ENCODE assay signal across 20 cellular contexts in genomic region chr4:56658410-56659003, GRCh38. TPM values are rescaled to one million over a fixed set of nuclear protein-coding genes. Genes with fewer than 3 reads are reported as not detected.
A peak's percentile ranks its signal among the peaks of the same experiment; 100 is the strongest.
DNase-seq lines count a peak whose midpoint lies in the region; ATAC-seq and TF ChIP-seq lines count a peak whose summit lies in the region.
"Had no signal": no experiment of that assay in that cellular context is flagged by ENCODE, and none has a peak within 500 bp of the region (broad histone marks: within the 10 kb centered on the region; RNA-seq: fewer than 3 reads in every experiment).

No MANE protein-coding gene starts in this region.

- no peaks in the 10 kb centered on the region for H3K36me3 ChIP-seq in BLaER1
- H3K36me3 ChIP-seq: prostate gland had no signal

- H3K4me3 ChIP-seq in BLaER1 (no peak overlapping the region), dorsolateral prefrontal cortex (no peak overlapping the region)
- H3K4me3 ChIP-seq: body of pancreas, mucosa of descending colon, prostate gland, testis had no signal

- H3K4me1 ChIP-seq in BLaER1 = peaks cover 36% of the 10 kb centered on the region

- H3K9ac ChIP-seq in BLaER1 = no peak overlapping the region

- peaks cover 65% of the 10 kb centered on the region for H3K27me3 ChIP-seq in BLaER1
- peaks cover 0 to 40% (median 0%) of the 10 kb centered on the region in 45 donors for H3K27me3 ChIP-seq in dorsolateral prefrontal cortex
- H3K27me3 ChIP-seq: testis had no signal

- peaks cover 11% of the 10 kb centered on the region for H3K36me3 Mint-ChIP-seq in natural killer cell treated with Interleukin-12 subunit alpha and Interleukin-12 subunit beta and Interleukin-15 and Interleukin-18, amount 100 ng/mL, for 72 hours

- H3K27ac Mint-ChIP-seq in natural killer cell treated with Interleukin-12 subunit alpha and Interleukin-12 subunit beta and Interleukin-15 and Interleukin-18, amount 100 ng/mL, for 72 hours = peak overlapping the region; percentile 91 to 94

- DNase-seq in NCI-H226 (peak; percentile 23), dorsolateral prefrontal cortex (no peak), nucleus accumbens (lab: John Stamatoyannopoulos, UW) (no peak), sciatic nerve (ENCODE audit: low spot score) (no peak)
- DNase-seq in natural killer cell treated with Interleukin-12 subunit alpha and Interleukin-12 subunit beta and Interleukin-15 and Interleukin-18, amount 100 ng/mL, for 72 hours (ENCODE audit: low spot score) = no peak
- DNase-seq: activated CD8-positive, alpha-beta memory T cell treated with anti-CD3 and anti-CD28 coated beads for 24 hours; activated gamma-delta T cell; body of pancreas; islet precursor cell; KG1; mucosa of descending colon; NCI-H1417 treated with DMSO at 0.1 percent for 48 hours; NCI-H345; testis had no signal

- H3K9me3 ChIP-seq in BLaER1 = no peaks in the 10 kb centered on the region
- H3K9me3 ChIP-seq: body of pancreas, mucosa of descending colon, prostate gland, testis had no signal

- H4K20me1 ChIP-seq in BLaER1 = peaks cover 27% of the 10 kb centered on the region

- H3K9me3 Mint-ChIP-seq in natural killer cell treated with Interleukin-12 subunit alpha and Interleukin-12 subunit beta and Interleukin-15 and Interleukin-18, amount 100 ng/mL, for 72 hours = no peaks in the 10 kb centered on the region

- no peak overlapping the region for H3K27ac ChIP-seq in BLaER1
- H3K27ac ChIP-seq in dorsolateral prefrontal cortex = peak overlapping the region in 43 of 59 donors; percentile 2 to 77 (median 46)
- H3K27ac ChIP-seq: body of pancreas, HL-60 had no signal

- no peak for ATAC-seq in natural killer cell treated with Interleukin-12 subunit alpha and Interleukin-12 subunit beta and Interleukin-15 and Interleukin-18, amount 100 ng/mL, for 72 hours
- ATAC-seq in GM19035 (IDR thresholded peaks at IDR 0.05; ENCODE audit: unreplicated experiment) (no peak), HG03135 (IDR thresholded peaks at IDR 0.05; ENCODE audit: unreplicated experiment) (no peak), sciatic nerve (no peak)
- ATAC-seq: body of pancreas, mucosa of descending colon had no signal

- intact Hi-C loops in dorsolateral prefrontal cortex (cut with DNase I) = no loop called here
- intact Hi-C loops in sciatic nerve (cut with DNase I) = no loop called here

- peak overlapping the region; percentile 9; the same call in 1 of the 2 replicates for H3K4me2 ChIP-seq in BLaER1

- peak overlapping the region; percentile 17 for H3K4me3 Mint-ChIP-seq in natural killer cell treated with Interleukin-12 subunit alpha and Interleukin-12 subunit beta and Interleukin-15 and Interleukin-18, amount 100 ng/mL, for 72 hours

- TF ChIP-seq CTCF in dorsolateral prefrontal cortex (IDR thresholded peaks at IDR 0.05 in 54 of 56, conservative IDR thresholded peaks at IDR 0.05 in 2 of 56; ENCODE audit: low read depth in 1 of 56, partially characterized antibody in 56 of 56) = no peak

- peaks cover 31 to 37% of the 10 kb centered on the region in 2 donors for H3K4me1 Mint-ChIP-seq in natural killer cell treated with Interleukin-12 subunit alpha and Interleukin-12 subunit beta and Interleukin-15 and Interleukin-18, amount 100 ng/mL, for 72 hours (ENCODE audit: low read depth in 2 of 2)

- no peaks in the 10 kb centered on the region for H3K27me3 Mint-ChIP-seq in natural killer cell treated with Interleukin-12 subunit alpha and Interleukin-12 subunit beta and Interleukin-15 and Interleukin-18, amount 100 ng/mL, for 72 hours

RNA-seq across cellular contexts. Expression of gene HOPX, which starts 22.6 kb away (rescaled TPM):
- 100 to 1,000 TPM in 93 of 120 experiments, 10 to 100 TPM in 27; 30.4 to 251 (median 125) TPM for total RNA-seq in dorsolateral prefrontal cortex
- 100 to 1,000 TPM; 100 to 281 TPM for total RNA-seq in natural killer cell treated with Interleukin-12 subunit alpha and Interleukin-12 subunit beta and Interleukin-15 and Interleukin-18, amount 100 ng/mL, for 72 hours
- 1.5 TPM for total RNA-seq in sciatic nerve
- total RNA-seq: OCI-LY7 had no signal

Comparison
In these comparisons a context has a peak if more than half of its experiments do, and no peak if none do; other contexts are left out.
1. RNA of gene HOPX, which starts 22.6 kb away (total RNA-seq): 100 to 281 TPM in natural killer cell treated with Interleukin-12 subunit alpha and Interleukin-12 subunit beta and Interleukin-15 and Interleukin-18, amount 100 ng/mL, for 72 hours and 30.4 to 251 TPM in dorsolateral prefrontal cortex; 1.5 TPM in sciatic nerve (single experiment); every median in the first group is over 10 times any median in the second.